ENCODE assay signal across 11 cellular contexts in the genomic region with DNA sequence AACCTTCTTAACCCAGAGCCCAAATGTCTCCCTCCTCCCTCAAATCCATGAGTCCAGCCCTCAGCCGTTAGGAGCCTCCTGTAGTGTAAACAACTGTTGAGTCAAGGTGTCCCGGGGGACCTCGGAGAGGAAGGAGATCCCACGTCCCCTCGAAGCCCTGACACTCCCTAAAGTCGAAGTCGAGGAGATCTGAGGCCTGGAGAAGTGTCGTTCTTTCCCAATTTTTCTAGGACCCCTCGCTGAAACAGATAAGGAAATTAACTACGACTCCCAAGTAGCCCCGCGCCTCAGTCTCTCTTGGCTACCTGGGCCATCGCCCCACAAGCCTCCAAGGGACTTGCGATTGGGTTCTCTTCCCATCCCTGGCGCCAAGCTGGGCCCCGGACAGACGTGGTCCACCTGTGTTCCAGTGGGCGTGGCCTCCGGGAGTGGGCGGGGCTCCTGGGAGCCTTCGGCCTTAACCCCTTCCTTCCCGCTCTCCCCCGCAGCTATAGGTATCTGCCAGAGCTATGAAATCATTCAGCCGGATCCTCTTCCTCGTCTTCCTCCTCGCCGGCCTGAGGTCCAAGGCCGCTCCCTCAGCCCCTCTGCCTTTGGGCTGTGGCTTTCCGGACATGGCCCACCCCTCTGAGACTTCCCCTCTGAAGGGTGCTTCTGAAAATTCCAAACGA. TPM values are rescaled to one million over a fixed set of nuclear protein-coding genes. Genes with fewer than 3 reads are reported as not detected.
A peak's percentile ranks its signal among the peaks of the same experiment; 100 is the strongest.
DNase-seq lines count a peak whose midpoint lies in the region; ATAC-seq, FAIRE-seq and TF ChIP-seq lines count a peak whose summit lies in the region.
"Had no signal": no experiment of that assay in that cellular context is flagged by ENCODE, and none has a peak within 500 bp of the region (broad histone marks: within the 10 kb centered on the region; RNA-seq: fewer than 3 reads in every experiment).

No MANE protein-coding gene starts in this region.

- TF ChIP-seq POLR2A in Peyer's patch (IDR thresholded peaks at IDR 0.05) = no peak

- no peak overlapping the region for H3K9ac ChIP-seq in BLaER1 treated with 17β-estradiol and CSF1 and Interleukin-3, amounts not matched to agents 10 nM and 100 nM
- H3K9ac ChIP-seq in ES-I3 (ENCODE audit: low read depth, low read length) (peak overlapping the region; percentile 22; the same call in 1 of the 2 replicates), NT2/D1 (ENCODE audit: insufficient read length, low read depth) (no peak overlapping the region)

- TF ChIP-seq CTCF in glutamatergic neuron (IDR thresholded peaks at IDR 0.05; ENCODE audit: partially characterized antibody, unreplicated experiment) = no peak
- no peak for TF ChIP-seq CTCF in Peyer's patch (IDR thresholded peaks at IDR 0.05)

- H3K27ac ChIP-seq in BLaER1 treated with 17β-estradiol and CSF1 and Interleukin-3, amounts not matched to agents 10 nM and 100 nM = no peak overlapping the region
- H3K27ac ChIP-seq in Peyer's patch = no peak overlapping the region
- H3K27ac ChIP-seq: pancreas had no signal

- ATAC-seq in GM19351 (IDR thresholded peaks at IDR 0.05; ENCODE audit: unreplicated experiment) = no peak
- ATAC-seq: pancreas had no signal

- H3K4me2 ChIP-seq in BLaER1 treated with 17β-estradiol and CSF1 and Interleukin-3, amounts not matched to agents 10 nM and 100 nM = peak overlapping the region; percentile 62 to 93 (median 71)

- H4K20me1 ChIP-seq in BLaER1 treated with 17β-estradiol and CSF1 and Interleukin-3, amounts not matched to agents 10 nM and 100 nM = peaks cover 0 to 22% (median 6%) of the 10 kb centered on the region in 11 experiments; a peak in 11 of 22 replicates

- no peak for FAIRE-seq in frontal cortex (lab: Jason Lieb, UNC)
- FAIRE-seq: pancreas had no signal

- no peak overlapping the region for H3K27ac Mint-ChIP-seq in glutamatergic neuron (ENCODE audit: unreplicated experiment)

- H3K4me3 Mint-ChIP-seq in glutamatergic neuron (ENCODE audit: unreplicated experiment) = peak overlapping the region; percentile 73

- H3K4me1 Mint-ChIP-seq in glutamatergic neuron (ENCODE audit: low read depth, unreplicated experiment) = peaks cover 45% of the 10 kb centered on the region

- H3K27me3 Mint-ChIP-seq in glutamatergic neuron (ENCODE audit: unreplicated experiment) = peaks cover 43% of the 10 kb centered on the region

- H3K9me3 ChIP-seq in BLaER1 treated with 17β-estradiol and CSF1 and Interleukin-3, amounts not matched to agents 10 nM and 100 nM (replicated peaks in 1 of 11) = peaks cover 0 to 6% (median 2%) of the 10 kb centered on the region in 11 experiments; a peak in 11 of 22 replicates
- H3K9me3 ChIP-seq in ES-I3 (ENCODE audit: control insufficient read depth, insufficient read depth, low read length) (no peaks in the 10 kb centered on the region), NT2/D1 (ENCODE audit: insufficient read depth, low read length) (no peaks in the 10 kb centered on the region), Peyer's patch (no peaks in the 10 kb centered on the region)
- H3K9me3 ChIP-seq: pancreas had no signal

- H3K36me3 ChIP-seq in BLaER1 treated with 17β-estradiol and CSF1 and Interleukin-3, amounts not matched to agents 10 nM and 100 nM = no peaks in the 10 kb centered on the region
- no peaks in the 10 kb centered on the region for H3K36me3 ChIP-seq in ES-I3 (ENCODE audit: insufficient read depth, low read length)
- H3K36me3 ChIP-seq in NT2/D1 (ENCODE audit: insufficient read depth, insufficient read length, low read length) = no peaks in the 10 kb centered on the region
- H3K36me3 ChIP-seq in Peyer's patch = no peaks in the 10 kb centered on the region
- H3K36me3 ChIP-seq: pancreas had no signal

- peaks cover 23% of the 10 kb centered on the region for H3K9me3 Mint-ChIP-seq in glutamatergic neuron (ENCODE audit: unreplicated experiment)

- H3K4me3 ChIP-seq in BLaER1 treated with 17β-estradiol and CSF1 and Interleukin-3, amounts not matched to agents 10 nM and 100 nM = peak overlapping the region in 8 of 10 experiments; percentile 3 to 56 (median 20); a peak in 9 of 20 replicates
- peak overlapping the region; percentile 5 for H3K4me3 ChIP-seq in NT2/D1 (ENCODE audit: insufficient read length, low read depth)
- H3K4me3 ChIP-seq in Peyer's patch = no peak overlapping the region
- H3K4me3 ChIP-seq: pancreas had no signal

- DNase-seq in NT2/D1 (ENCODE audit: low read depth, low spot score) (no peak), glutamatergic neuron (peak; percentile 66), pons (ENCODE audit: low spot score) (no peak), frontal cortex (ENCODE audit: low spot score in 2 of 2) (no peak), Peyer's patch (no peak)

- peaks cover 99 to 100% (median 100%) of the 10 kb centered on the region in 11 experiments for H3K27me3 ChIP-seq in BLaER1 treated with 17β-estradiol and CSF1 and Interleukin-3, amounts not matched to agents 10 nM and 100 nM
- peaks cover 68% of the 10 kb centered on the region for H3K27me3 ChIP-seq in NT2/D1 (ENCODE audit: insufficient read depth, insufficient read length)
- peaks cover 0 to 73% of the 10 kb centered on the region in 2 donors for H3K27me3 ChIP-seq in Peyer's patch

- H3K36me3 Mint-ChIP-seq in glutamatergic neuron (ENCODE audit: unreplicated experiment) = peaks cover 7% of the 10 kb centered on the region

- H3K4me1 ChIP-seq in BLaER1 treated with 17β-estradiol and CSF1 and Interleukin-3, amounts not matched to agents 10 nM and 100 nM = peaks cover 42 to 77% (median 67%) of the 10 kb centered on the region in 10 experiments
- H3K4me1 ChIP-seq in ES-I3 (ENCODE audit: insufficient read depth, low read length) (peaks cover 14% of the 10 kb centered on the region; the same call in 1 of the 2 replicates), NT2/D1 (ENCODE audit: insufficient read depth, insufficient read length) (peaks cover 7% of the 10 kb centered on the region), Peyer's patch (peaks cover 3 to 30% (median 21%) of the 10 kb centered on the region in 4 donors)

RNA-seq across cellular contexts. Expression of gene GFY, which starts 0.9 kb away (rescaled TPM):
- total RNA-seq in glutamatergic neuron (ENCODE audit: unreplicated experiment) (0.88 TPM), frontal cortex (not detected), Peyer's patch (not detected)
- total RNA-seq: M059J, pancreas had no signal

RNA-seq across cellular contexts. Expression of gene PTH2, which starts 2.8 kb away (rescaled TPM):
- total RNA-seq in glutamatergic neuron (ENCODE audit: unreplicated experiment) (2.5 TPM), frontal cortex (not detected), Peyer's patch (not detected)
- total RNA-seq: G401, M059J, pancreas had no signal

RNA-seq across cellular contexts. Expression of gene SLC17A7, which starts 15.3 kb away (rescaled TPM):
- total RNA-seq in glutamatergic neuron (ENCODE audit: unreplicated experiment) (188 TPM), frontal cortex (13.9 TPM), Peyer's patch (1 to 10 TPM in 3 of 4 donors, not detected in 1; 1.2 to 2.0 (median 1.7) TPM)
- total RNA-seq: M059J had no signal

RNA-seq across cellular contexts. Expression of gene PIH1D1, which starts 25.6 kb away (rescaled TPM):
- total RNA-seq in glutamatergic neuron (ENCODE audit: unreplicated experiment) (104 TPM), frontal cortex (60.7 TPM), Peyer's patch (100 to 1,000 TPM in 3 of 4 donors, 10 to 100 TPM in 1; 96.2 to 229 (median 115) TPM)

RNA-seq across cellular contexts. Expression of gene ALDH16A1, which starts 27.0 kb away (rescaled TPM):
- 28.6 TPM for total RNA-seq in glutamatergic neuron (ENCODE audit: unreplicated experiment)
- total RNA-seq in frontal cortex = 11.8 TPM
- total RNA-seq in Peyer's patch = 10 to 100 TPM; 33.8 to 53.6 (median 49.1) TPM

Comparison
In these comparisons a context has a peak if more than half of its experiments do, and no peak if none do; other contexts are left out.
1. H3K4me3 ChIP-seq: peak in BLaER1 treated with 17β-estradiol and CSF1 and Interleukin-3, amounts not matched to agents 10 nM and 100 nM (8 of 10) and NT2/D1 (single experiment); none in Peyer's patch (0 of 4).
2. RNA of gene SLC17A7, which starts 15.3 kb away (total RNA-seq): 188 TPM in glutamatergic neuron (single experiment); 13.9 TPM in frontal cortex (single experiment) and 1.2 to 2.0 TPM in Peyer's patch; every median in the first group is over 10 times any median in the second.